ENCODE assay signal across 23 cellular contexts in the genomic region with DNA sequence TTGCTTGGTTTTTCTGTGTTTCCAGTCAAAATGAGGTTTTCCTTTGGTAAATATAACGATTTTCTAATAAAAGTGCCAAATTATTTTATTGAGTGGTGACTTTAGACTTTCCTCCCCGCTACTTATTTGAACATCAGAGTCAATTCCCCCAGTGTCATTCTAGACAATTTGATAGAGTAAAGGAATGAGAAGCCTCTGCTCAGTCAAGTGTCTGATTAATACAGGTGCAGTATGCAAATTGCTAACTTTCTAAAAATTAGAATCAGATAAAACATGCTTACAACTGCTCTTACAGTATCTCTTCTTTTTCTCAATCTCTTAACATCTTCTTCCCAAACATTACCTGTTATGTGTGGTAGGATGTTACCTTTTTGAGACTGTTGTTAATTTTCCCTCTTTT.
"Had no signal": no experiment of that assay in that cellular context is flagged by ENCODE, and none has a peak within 500 bp of the region (broad histone marks: within the 10 kb centered on the region; RNA-seq: fewer than 3 reads in every experiment).

No MANE protein-coding gene starts in this region.

- H3K4me3 Mint-ChIP-seq: naive thymus-derived CD4-positive, alpha-beta T cell; natural killer cell treated with Interleukin-12 subunit alpha and Interleukin-12 subunit beta and Interleukin-15 and Interleukin-18, amount 100 ng/mL, for 72 hours; stimulated activated naive CD8-positive, alpha-beta T cell treated with anti-CD3 and anti-CD28 coated beads, Interleukin-15, Interleukin-2, amounts not matched to agents 100 ng/mL and 50 ng/mL, for 24 hours had no signal

- H2AFZ ChIP-seq: hepatocyte had no signal

- DNase-seq: islet precursor cell; left ventricle myocardium inferior; midbrain; mucosa of descending colon; ovary; stimulated activated CD4-positive, alpha-beta T cell treated with anti-CD3 and anti-CD28 coated beads, Interleukin-12 subunit alpha, Interleukin-12 subunit beta, amount 100 ng/mL, for 4 hours; stimulated activated CD4-positive, alpha-beta T cell treated with anti-CD3 and anti-CD28 coated beads, Interleukin-15, amount 100 ng/mL, for 24 hours; stimulated activated CD4-positive, alpha-beta T cell treated with anti-CD3 and anti-CD28 coated beads, Interleukin-2, amount 100 ng/mL, for 24 hours; stimulated activated CD4-positive, alpha-beta T cell treated with anti-CD3 and anti-CD28 coated beads, Interleukin-4, amount 100 ng/mL, for 1 hour; tibial artery; upper lobe of right lung had no signal

- H3K27me3 ChIP-seq: hepatocyte, right atrium auricular region, suprapubic skin, tibial artery, upper lobe of right lung had no signal

- H3K9me3 ChIP-seq: ovary, suprapubic skin had no signal

- H3K4me1 ChIP-seq: left ventricle myocardium inferior, upper lobe of right lung had no signal

- FAIRE-seq: urothelium cell line had no signal

- H3K27ac ChIP-seq: hepatocyte, left ventricle myocardium inferior, ovary, right atrium auricular region, skin epidermis, suprapubic skin, thoracic aorta, tibial artery, upper lobe of right lung had no signal

- ATAC-seq: mucosa of descending colon; naive thymus-derived CD4-positive, alpha-beta T cell; natural killer cell treated with Interleukin-12 subunit alpha and Interleukin-12 subunit beta and Interleukin-15 and Interleukin-18, amount 100 ng/mL, for 72 hours; sciatic nerve; upper lobe of right lung had no signal

- H3K4me3 ChIP-seq: hepatocyte, left ventricle myocardium inferior, lung, mucosa of descending colon, ovary, right atrium auricular region, skin epidermis, suprapubic skin, thoracic aorta, tibial artery, upper lobe of right lung had no signal

- H3K36me3 ChIP-seq: left ventricle myocardium inferior, ovary, right atrium auricular region, suprapubic skin, thoracic aorta, tibial artery, upper lobe of right lung had no signal

- H3K27me3 Mint-ChIP-seq: naive thymus-derived CD4-positive, alpha-beta T cell; natural killer cell treated with Interleukin-12 subunit alpha and Interleukin-12 subunit beta and Interleukin-15 and Interleukin-18, amount 100 ng/mL, for 72 hours; stimulated activated naive CD8-positive, alpha-beta T cell treated with anti-CD3 and anti-CD28 coated beads, Interleukin-15, Interleukin-2, amounts not matched to agents 100 ng/mL and 50 ng/mL, for 24 hours had no signal

- H3K9me3 Mint-ChIP-seq: natural killer cell treated with Interleukin-12 subunit alpha and Interleukin-12 subunit beta and Interleukin-15 and Interleukin-18, amount 100 ng/mL, for 72 hours had no signal

- H3K4me2 ChIP-seq: hepatocyte had no signal

- H3K36me3 Mint-ChIP-seq: natural killer cell treated with Interleukin-12 subunit alpha and Interleukin-12 subunit beta and Interleukin-15 and Interleukin-18, amount 100 ng/mL, for 72 hours had no signal

- H3K79me2 ChIP-seq: hepatocyte had no signal

- H3K27ac Mint-ChIP-seq: natural killer cell treated with Interleukin-12 subunit alpha and Interleukin-12 subunit beta and Interleukin-15 and Interleukin-18, amount 100 ng/mL, for 72 hours; progenitor cell of endocrine pancreas; stimulated activated naive CD8-positive, alpha-beta T cell treated with anti-CD3 and anti-CD28 coated beads, Interleukin-15, Interleukin-2, amounts not matched to agents 100 ng/mL and 50 ng/mL, for 24 hours had no signal
